22 cellular contexts compared by ENCODE assay signal in the genomic region with DNA sequence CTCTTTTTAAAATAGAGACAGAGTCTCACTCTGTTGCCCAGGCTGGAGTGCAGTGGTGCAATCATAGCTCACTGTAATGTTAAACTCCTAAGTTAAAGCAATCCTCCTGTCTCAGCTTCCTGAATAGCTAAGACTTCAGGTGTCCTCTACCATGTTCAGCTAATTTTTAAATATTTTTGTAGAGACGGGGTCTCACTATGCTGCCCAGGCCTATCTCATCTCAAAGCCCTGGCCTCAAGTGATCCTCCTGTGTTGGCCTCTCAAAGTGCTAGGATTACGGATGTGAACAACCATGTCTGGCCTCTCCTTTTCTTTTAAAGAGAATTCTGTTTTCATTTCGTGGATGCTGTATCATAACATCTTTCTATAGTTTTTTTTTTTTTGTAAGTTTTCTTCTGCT. TPM values are rescaled to one million over a fixed set of nuclear protein-coding genes. Genes with fewer than 3 reads are reported as not detected.
DNase-seq lines count a peak whose midpoint lies in the region; ATAC-seq and TF ChIP-seq lines count a peak whose summit lies in the region.
"Had no signal": no experiment of that assay in that cellular context is flagged by ENCODE, and none has a peak within 500 bp of the region (broad histone marks: within the 10 kb centered on the region; RNA-seq: fewer than 3 reads in every experiment).

No MANE protein-coding gene starts in this region.

- DNase-seq in CD4-positive, alpha-beta T cell, result no peak
- no peak for DNase-seq in CD8-positive, alpha-beta T cell
- DNase-seq in WTC11 (ENCODE audit: low spot score) (no peak), NCI-H2227 (lab: John Stamatoyannopoulos, UW; ENCODE audit: unreplicated experiment) (no peak), NCI-H526 treated with DMSO at 0.1 percent for 48 hours (lab: John Stamatoyannopoulos, UW) (no peak)
- DNase-seq in activated CD8-positive, alpha-beta T cell treated with anti-CD3 and anti-CD28 coated beads, Interleukin-2, amount 10 ng/mL, durations not matched to agents 7 days and 5 days, result no peak
- DNase-seq: 8988T; ACHN; AML-193; BE2C; CD8-positive, alpha-beta memory T cell; DMS 273 treated with DMSO at 0.1 percent for 48 hours; DMS79; EL; GDM1; GM23248; H7; HCEC 1CT had no signal

- TF ChIP-seq CTCF in CD4-positive, alpha-beta T cell (IDR thresholded peaks at IDR 0.05), result no peak
- no peak for TF ChIP-seq CTCF in CD8-positive, alpha-beta T cell (IDR thresholded peaks at IDR 0.05)
- TF ChIP-seq CTCF in WTC11 (IDR thresholded peaks at IDR 0.05), result no peak

- no peak overlapping the region for H3K4me3 ChIP-seq in CD8-positive, alpha-beta T cell (ENCODE audit: low read depth, low read length)
- H3K4me3 ChIP-seq: A549; BLaER1 treated with 17β-estradiol and CSF1 and Interleukin-3, amounts not matched to agents 10 nM and 100 nM; GM12878; GM23248 had no signal

- no peaks in the 10 kb centered on the region for H3K27me3 Mint-ChIP-seq in CD4-positive, alpha-beta T cell
- no peaks in the 10 kb centered on the region for H3K27me3 Mint-ChIP-seq in CD8-positive, alpha-beta T cell (ENCODE audit: low read depth)
- peaks cover 26% of the 10 kb centered on the region for H3K27me3 Mint-ChIP-seq in WTC11 (ENCODE audit: low read depth)
- H3K27me3 Mint-ChIP-seq in activated CD8-positive, alpha-beta T cell treated with anti-CD3 and anti-CD28 coated beads, Interleukin-2, amount 10 ng/mL, durations not matched to agents 7 days and 5 days (ENCODE audit: low read depth), result no peaks in the 10 kb centered on the region
- H3K27me3 Mint-ChIP-seq: CD8-positive, alpha-beta memory T cell had no signal

- no peaks in the 10 kb centered on the region for H3K9me3 Mint-ChIP-seq in CD4-positive, alpha-beta T cell
- no peaks in the 10 kb centered on the region for H3K9me3 Mint-ChIP-seq in CD8-positive, alpha-beta T cell
- peaks cover 4% of the 10 kb centered on the region for H3K9me3 Mint-ChIP-seq in WTC11
- H3K9me3 Mint-ChIP-seq in activated CD8-positive, alpha-beta T cell treated with anti-CD3 and anti-CD28 coated beads, Interleukin-2, amount 10 ng/mL, durations not matched to agents 7 days and 5 days (ENCODE audit: insufficient read depth), result no peaks in the 10 kb centered on the region
- H3K9me3 Mint-ChIP-seq: CD8-positive, alpha-beta memory T cell had no signal

- H3K4me1 Mint-ChIP-seq in CD4-positive, alpha-beta T cell (ENCODE audit: low read depth), result peaks cover 70% of the 10 kb centered on the region
- peaks cover 57% of the 10 kb centered on the region for H3K4me1 Mint-ChIP-seq in CD8-positive, alpha-beta T cell (ENCODE audit: low read depth)
- H3K4me1 Mint-ChIP-seq in WTC11, result peaks cover 59% of the 10 kb centered on the region
- peaks cover 28% of the 10 kb centered on the region for H3K4me1 Mint-ChIP-seq in activated CD8-positive, alpha-beta T cell treated with anti-CD3 and anti-CD28 coated beads, Interleukin-2, amount 10 ng/mL, durations not matched to agents 7 days and 5 days (ENCODE audit: low read depth)
- H3K4me1 Mint-ChIP-seq: CD14-positive monocyte had no signal

- ATAC-seq in CD4-positive, alpha-beta T cell (ENCODE audit: poor library complexity), result no peak
- ATAC-seq in CD8-positive, alpha-beta T cell, result no peak
- ATAC-seq in WTC11, result no peak
- no peak for ATAC-seq in activated CD8-positive, alpha-beta T cell treated with anti-CD3 and anti-CD28 coated beads, Interleukin-2, amount 10 ng/mL, durations not matched to agents 7 days and 5 days
- ATAC-seq: A549, GM12878 had no signal

- POLR2A ChIA-PET in CD4-positive, alpha-beta T cell (lab: Charles Lee), result interaction anchor here (1.5 kb wide), 1 partner anchor 11 kb away, joined by 4 read pairs; no protein-coding TSS in a partner anchor
- POLR2A ChIA-PET in CD8-positive, alpha-beta T cell (lab: Charles Lee), result interaction anchor here (0.8 to 2.1 kb wide), 2 partner anchors 11 to 98 kb away, joined by 3 to 5 read pairs; no protein-coding TSS in a partner anchor
- POLR2A ChIA-PET in WTC11 (lab: Charles Lee), result no interaction called here
- POLR2A ChIA-PET in activated CD8-positive, alpha-beta T cell treated with anti-CD3 and anti-CD28 coated beads, Interleukin-2, amount 10 ng/mL, durations not matched to agents 7 days and 5 days (lab: Charles Lee), result no interaction called here

- peaks cover 11% of the 10 kb centered on the region for H3K4me1 ChIP-seq in CD8-positive, alpha-beta T cell (ENCODE audit: insufficient read depth, low read length)
- H3K4me1 ChIP-seq: A549; BE2C; BLaER1 treated with 17β-estradiol and CSF1 and Interleukin-3, amounts not matched to agents 10 nM and 100 nM had no signal

- H3K27ac Mint-ChIP-seq in CD4-positive, alpha-beta T cell, result peak overlapping the region; percentile 65
- peak overlapping the region; percentile 7 for H3K27ac Mint-ChIP-seq in CD8-positive, alpha-beta T cell
- H3K27ac Mint-ChIP-seq in WTC11, result no peak overlapping the region
- no peak overlapping the region for H3K27ac Mint-ChIP-seq in activated CD8-positive, alpha-beta T cell treated with anti-CD3 and anti-CD28 coated beads, Interleukin-2, amount 10 ng/mL, durations not matched to agents 7 days and 5 days

- intact Hi-C loops in CD4-positive, alpha-beta T cell (cut with DNase I, micrococcal nuclease), result no loop called here
- intact Hi-C loops in CD8-positive, alpha-beta T cell (cut with DNase I, micrococcal nuclease), result no loop called here

- no peak overlapping the region for H3K4me3 Mint-ChIP-seq in CD4-positive, alpha-beta T cell
- H3K4me3 Mint-ChIP-seq in CD8-positive, alpha-beta T cell, result no peak overlapping the region
- H3K4me3 Mint-ChIP-seq in WTC11, result no peak overlapping the region
- H3K4me3 Mint-ChIP-seq in activated CD8-positive, alpha-beta T cell treated with anti-CD3 and anti-CD28 coated beads, Interleukin-2, amount 10 ng/mL, durations not matched to agents 7 days and 5 days, result no peak overlapping the region
- H3K4me3 Mint-ChIP-seq: CD14-positive monocyte; CD8-positive, alpha-beta memory T cell had no signal

- no peaks in the 10 kb centered on the region for H3K27me3 ChIP-seq in CD4-positive, alpha-beta T cell (ENCODE audit: control insufficient read depth, insufficient read depth, low read length)
- no peaks in the 10 kb centered on the region for H3K27me3 ChIP-seq in CD8-positive, alpha-beta T cell (ENCODE audit: insufficient read depth, low read length)
- H3K27me3 ChIP-seq: BE2C; BLaER1 treated with 17β-estradiol and CSF1 and Interleukin-3, amounts not matched to agents 10 nM and 100 nM had no signal

- no peak overlapping the region for H3K27ac ChIP-seq in CD4-positive, alpha-beta T cell (ENCODE audit: low read depth, low read length)
- no peak overlapping the region for H3K27ac ChIP-seq in CD8-positive, alpha-beta T cell (ENCODE audit: low read depth, low read length)
- H3K27ac ChIP-seq: A549; BLaER1 treated with 17β-estradiol and CSF1 and Interleukin-3, amounts not matched to agents 10 nM and 100 nM; GM23248 had no signal

- CTCF ChIA-PET in CD4-positive, alpha-beta T cell (lab: Charles Lee), result interaction anchor here (0.6 to 1.9 kb wide), 3 partner anchors 9 to 17 kb away, joined by 3 to 7 read pairs (median 3); no protein-coding TSS in a partner anchor
- CTCF ChIA-PET in CD8-positive, alpha-beta T cell (lab: Charles Lee), result no interaction called here
- CTCF ChIA-PET in WTC11 (lab: Charles Lee), result interaction anchor here (1.0 to 1.1 kb wide), 3 partner anchors 12 to 409 kb away, joined by 3 read pairs; a partner anchor contains a TSS
- CTCF ChIA-PET in activated CD8-positive, alpha-beta T cell treated with anti-CD3 and anti-CD28 coated beads, Interleukin-2, amount 10 ng/mL, durations not matched to agents 7 days and 5 days (lab: Charles Lee), result interaction anchor here (0.9 to 2.4 kb wide), 5 partner anchors 11 to 101 kb away, joined by 3 to 8 read pairs (median 4); a partner anchor contains a TSS

- no peaks in the 10 kb centered on the region for H3K9me3 ChIP-seq in CD4-positive, alpha-beta T cell (ENCODE audit: control insufficient read depth, low read length)
- H3K9me3 ChIP-seq in CD8-positive, alpha-beta T cell (ENCODE audit: low read length), result no peaks in the 10 kb centered on the region
- H3K9me3 ChIP-seq: A549, BE2C had no signal

- peaks cover 22% of the 10 kb centered on the region for H3K36me3 ChIP-seq in CD8-positive, alpha-beta T cell (ENCODE audit: insufficient read depth, low read length)

- H3K36me3 Mint-ChIP-seq in CD4-positive, alpha-beta T cell (ENCODE audit: low read depth), result peaks cover 99% of the 10 kb centered on the region
- H3K36me3 Mint-ChIP-seq in CD8-positive, alpha-beta T cell, result peaks cover 82% of the 10 kb centered on the region
- peaks cover 26% of the 10 kb centered on the region for H3K36me3 Mint-ChIP-seq in WTC11
- H3K36me3 Mint-ChIP-seq in activated CD8-positive, alpha-beta T cell treated with anti-CD3 and anti-CD28 coated beads, Interleukin-2, amount 10 ng/mL, durations not matched to agents 7 days and 5 days (ENCODE audit: low read depth), result peaks cover 66% of the 10 kb centered on the region

TF ChIP-seq in WTC11, 78 proteins besides CTCF, POLR2A, EP300 and RAD21:
- TF ChIP-seq NFATC4 (CRISPR knock-in tag; IDR thresholded peaks at IDR 0.05), result no peak
- TF ChIP-seq, protein P1, sequence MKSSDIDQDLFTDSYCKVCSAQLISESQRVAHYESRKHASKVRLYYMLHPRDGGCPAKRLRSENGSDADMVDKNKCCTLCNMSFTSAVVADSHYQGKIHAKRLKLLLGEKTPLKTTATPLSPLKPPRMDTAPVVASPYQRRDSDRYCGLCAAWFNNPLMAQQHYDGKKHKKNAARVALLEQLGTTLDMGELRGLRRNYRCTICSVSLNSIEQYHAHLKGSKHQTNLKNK (CRISPR knock-in tag; IDR thresholded peaks at IDR 0.05), result no peak
- TF ChIP-seq ZNF121 (CRISPR knock-in tag; IDR thresholded peaks at IDR 0.05), result peak; percentile 70; the same call in 1 of the 2 replicates
TF ChIP-seq in WTC11: peak in this region for 1.

RNA-seq across cellular contexts. Expression of a gene that starts 11.7 kb away (rescaled TPM):
- 10 to 100 TPM; 29.3 to 31.3 TPM for total RNA-seq in CD4-positive, alpha-beta T cell
- total RNA-seq in CD8-positive, alpha-beta T cell, result 10 to 100 TPM; 21.0 to 23.1 TPM
- total RNA-seq in WTC11 (2021), result 22.1 to 23.8 TPM (median 23.2 TPM) in 3 replicates
- 10 to 100 TPM; 35.3 to 40.0 TPM for total RNA-seq in activated CD8-positive, alpha-beta T cell treated with anti-CD3 and anti-CD28 coated beads, Interleukin-2, amount 10 ng/mL, durations not matched to agents 7 days and 5 days

Comparison
In these comparisons a context has a peak if more than half of its experiments do, and no peak if none do; other contexts are left out.
1. H3K27ac Mint-ChIP-seq: peak in CD4-positive, alpha-beta T cell (single experiment) and CD8-positive, alpha-beta T cell (single experiment); none in WTC11 (single experiment) and activated CD8-positive, alpha-beta T cell treated with anti-CD3 and anti-CD28 coated beads, Interleukin-2, amount 10 ng/mL, durations not matched to agents 7 days and 5 days (single experiment).
2. POLR2A ChIA-PET loops: an anchor here in CD4-positive, alpha-beta T cell (1.5 kb wide) and CD8-positive, alpha-beta T cell (0.8 to 2.1 kb wide); none called in WTC11 and activated CD8-positive, alpha-beta T cell treated with anti-CD3 and anti-CD28 coated beads, Interleukin-2, amount 10 ng/mL, durations not matched to agents 7 days and 5 days.